27 cellular contexts compared by ENCODE assay signal in the genomic region with DNA sequence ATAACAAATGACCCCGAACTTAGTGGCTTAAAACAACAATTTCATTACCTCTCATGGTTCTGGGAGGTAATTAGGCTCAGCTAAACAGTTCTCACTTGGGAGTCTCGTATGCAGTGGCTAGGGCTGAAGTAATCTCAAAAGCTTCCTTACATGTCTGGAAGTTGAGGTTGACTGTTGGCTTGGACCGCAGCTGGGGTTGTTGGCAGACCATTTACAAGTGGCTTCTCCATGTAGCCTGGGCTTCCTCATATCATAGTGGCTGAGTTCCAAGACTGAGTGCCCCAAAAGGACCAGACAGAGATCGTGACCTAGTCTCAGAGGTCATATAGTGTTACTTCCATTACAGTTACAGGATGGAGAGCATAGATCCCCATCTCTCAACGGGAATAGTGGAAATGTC.
"Had no signal": no experiment of that assay in that cellular context is flagged by ENCODE, and none has a peak within 500 bp of the region (broad histone marks: within the 10 kb centered on the region; RNA-seq: fewer than 3 reads in every experiment).

No MANE protein-coding gene starts in this region.

- H3K36me3 ChIP-seq: breast epithelium, gastrocnemius medialis, left ventricle myocardium inferior, neural progenitor cell, sigmoid colon, vagina had no signal

- H3K27ac ChIP-seq: breast epithelium, gastrocnemius medialis, left ventricle myocardium inferior, neural progenitor cell, sigmoid colon, testis, vagina had no signal

- H3K27ac Mint-ChIP-seq: activated B cell treated with CpG ODN at 0.5 μM for 24 hours; activated CD4-positive, alpha-beta T cell treated with anti-CD3 and anti-CD28 coated beads for 36 hours; activated naive CD8-positive, alpha-beta T cell treated with anti-CD3 and anti-CD28 coated beads for 36 hours; activated T-cell treated with anti-CD3 and anti-CD28 coated beads, Interleukin-2, amount 50 U/mL, for 24 hours; activated T-helper 17 cell treated with anti-CD3 and anti-CD28 coated beads, Interleukin-2, amount 50 U/mL, for 72 hours; neural progenitor cell had no signal

- DNase-seq: activated B cell treated with CpG ODN at 0.5 μM for 24 hours; activated CD4-positive, alpha-beta T cell treated with anti-CD3 and anti-CD28 coated beads for 36 hours; activated CD4-positive, alpha-beta T cell treated with anti-CD3 and anti-CD28 coated beads, Interleukin-2, amount 50 U/mL, for 4 hours; activated CD8-positive, alpha-beta memory T cell treated with anti-CD3 and anti-CD28 coated beads for 24 hours; activated CD8-positive, alpha-beta memory T cell treated with anti-CD3 and anti-CD28 coated beads, Interleukin-2, amount 50 U/mL, for 4 hours; activated naive CD4-positive, alpha-beta T cell treated with Interleukin-2 at 50 U/mL for 16 hours; activated naive CD8-positive, alpha-beta T cell treated with anti-CD3 and anti-CD28 coated beads for 36 hours; activated T-cell treated with anti-CD3 and anti-CD28 coated beads, Interleukin-2, amount 50 U/mL, for 24 hours; effector memory CD4-positive, alpha-beta T cell; gastrocnemius medialis; hippocampal formation; left ventricle myocardium inferior; naive thymus-derived CD4-positive, alpha-beta T cell; sigmoid colon; stimulated activated CD4-positive, alpha-beta T cell treated with anti-CD3 and anti-CD28 coated beads, Interleukin-15, amount 100 ng/mL, for 24 hours; stimulated activated naive CD4-positive, alpha-beta T cell; testis; trophoblast cell had no signal

- H3K9ac ChIP-seq: neural progenitor cell had no signal

- H3K36me3 Mint-ChIP-seq: neural progenitor cell had no signal

- H3K9me3 Mint-ChIP-seq: activated B cell treated with CpG ODN at 0.5 μM for 24 hours; activated naive CD8-positive, alpha-beta T cell treated with anti-CD3 and anti-CD28 coated beads for 36 hours; activated T-cell treated with anti-CD3 and anti-CD28 coated beads, Interleukin-2, amount 50 U/mL, for 24 hours; central memory CD8-positive, alpha-beta T cell had no signal

- H3K4me3 Mint-ChIP-seq: activated B cell treated with CpG ODN at 0.5 μM for 24 hours; activated CD4-positive, alpha-beta T cell treated with anti-CD3 and anti-CD28 coated beads for 36 hours; activated naive CD8-positive, alpha-beta T cell treated with anti-CD3 and anti-CD28 coated beads for 36 hours; activated T-cell treated with anti-CD3 and anti-CD28 coated beads, Interleukin-2, amount 50 U/mL, for 24 hours; activated T-helper 17 cell treated with anti-CD3 and anti-CD28 coated beads, Interleukin-2, amount 50 U/mL, for 72 hours; central memory CD8-positive, alpha-beta T cell; neural progenitor cell had no signal

- H3K27me3 ChIP-seq: breast epithelium, neural progenitor cell, sigmoid colon, testis, vagina had no signal

- H3K4me1 ChIP-seq: neural progenitor cell had no signal

- H3K9me3 ChIP-seq: breast epithelium, gastrocnemius medialis, left ventricle myocardium inferior, sigmoid colon, testis, vagina had no signal

- H3K4me2 ChIP-seq: neural progenitor cell, smooth muscle cell had no signal

- FAIRE-seq: colon, endothelial cell of umbilical vein had no signal

- H3K4me3 ChIP-seq: breast epithelium, gastrocnemius medialis, left ventricle myocardium inferior, neural progenitor cell, sigmoid colon, smooth muscle cell, testis, vagina had no signal

- ATAC-seq: activated CD4-positive, alpha-beta T cell treated with anti-CD3 and anti-CD28 coated beads for 36 hours; activated T-helper 17 cell treated with anti-CD3 and anti-CD28 coated beads, Interleukin-2, amount 50 U/mL, for 72 hours; esophagus mucosa; gastrocnemius medialis; naive thymus-derived CD4-positive, alpha-beta T cell had no signal

- H2AFZ ChIP-seq: neural progenitor cell had no signal
